24 cellular contexts compared by ENCODE assay signal in genomic region chr2:239687441-239687840, GRCh38.
DNase-seq lines count a peak whose midpoint lies in the region; ATAC-seq and TF ChIP-seq lines count a peak whose summit lies in the region.
"Had no signal": no experiment of that assay in that cellular context is flagged by ENCODE, and none has a peak within 500 bp of the region (broad histone marks: within the 10 kb centered on the region; RNA-seq: fewer than 3 reads in every experiment).

No MANE protein-coding gene starts in this region.

- no peaks in the 10 kb centered on the region for H4K20me1 ChIP-seq in GM23338 (replicated peaks; ENCODE audit: insufficient read depth)

- H3K27me3 ChIP-seq in GM23338 (ENCODE audit: insufficient read depth), result no peaks in the 10 kb centered on the region

- no peaks in the 10 kb centered on the region for H3K36me3 ChIP-seq in GM23338 (ENCODE audit: insufficient read depth)
- H3K36me3 ChIP-seq: MG63 had no signal

- H2AFZ ChIP-seq in GM23338, result no peak overlapping the region

- no peaks in the 10 kb centered on the region for H3K4me1 ChIP-seq in GM23338 (ENCODE audit: insufficient read depth)
- H3K4me1 ChIP-seq: Caco-2 had no signal

- H3K27ac Mint-ChIP-seq in activated CD4-positive, alpha-beta memory T cell treated with anti-CD3 and anti-CD28 coated beads, Interleukin-2, amount 10 ng/mL, durations not matched to agents 7 days and 5 days, result no peak overlapping the region
- H3K27ac Mint-ChIP-seq in activated CD4-positive, alpha-beta memory T cell treated with anti-CD3 and anti-CD28 coated beads for 36 hours, result no peak overlapping the region
- H3K27ac Mint-ChIP-seq in stimulated activated naive CD8-positive, alpha-beta T cell treated with anti-CD3 and anti-CD28 coated beads, Interleukin-15, amount 100 ng/mL, for 72 hours, result no peak overlapping the region
- no peak overlapping the region for H3K27ac Mint-ChIP-seq in GM23338
- H3K27ac Mint-ChIP-seq: B cell; CD8-positive, alpha-beta T cell had no signal

- CTCF ChIA-PET in activated CD4-positive, alpha-beta memory T cell treated with anti-CD3 and anti-CD28 coated beads, Interleukin-2, amount 10 ng/mL, durations not matched to agents 7 days and 5 days (lab: Charles Lee), result no interaction called here
- CTCF ChIA-PET in activated CD4-positive, alpha-beta memory T cell treated with anti-CD3 and anti-CD28 coated beads for 36 hours (lab: Charles Lee), result no interaction called here

- no peaks in the 10 kb centered on the region for H3K9me3 Mint-ChIP-seq in activated CD4-positive, alpha-beta memory T cell treated with anti-CD3 and anti-CD28 coated beads, Interleukin-2, amount 10 ng/mL, durations not matched to agents 7 days and 5 days
- H3K9me3 Mint-ChIP-seq in activated CD4-positive, alpha-beta memory T cell treated with anti-CD3 and anti-CD28 coated beads for 36 hours, result peaks cover 4% of the 10 kb centered on the region
- peaks cover 5 to 7% of the 10 kb centered on the region in 2 donors for H3K9me3 Mint-ChIP-seq in stimulated activated naive CD8-positive, alpha-beta T cell treated with anti-CD3 and anti-CD28 coated beads, Interleukin-15, amount 100 ng/mL, for 72 hours
- no peaks in the 10 kb centered on the region; the same call in 2 of the 3 replicates for H3K9me3 Mint-ChIP-seq in GM23338
- H3K9me3 Mint-ChIP-seq: CD8-positive, alpha-beta T cell had no signal

- H3K4me1 Mint-ChIP-seq in activated CD4-positive, alpha-beta memory T cell treated with anti-CD3 and anti-CD28 coated beads, Interleukin-2, amount 10 ng/mL, durations not matched to agents 7 days and 5 days, result no peaks in the 10 kb centered on the region
- no peaks in the 10 kb centered on the region for H3K4me1 Mint-ChIP-seq in activated CD4-positive, alpha-beta memory T cell treated with anti-CD3 and anti-CD28 coated beads for 36 hours (ENCODE audit: low read depth)
- no peaks in the 10 kb centered on the region for H3K4me1 Mint-ChIP-seq in stimulated activated naive CD8-positive, alpha-beta T cell treated with anti-CD3 and anti-CD28 coated beads, Interleukin-15, amount 100 ng/mL, for 72 hours
- peaks cover 18% of the 10 kb centered on the region; the same call in 2 of the 3 replicates for H3K4me1 Mint-ChIP-seq in GM23338
- H3K4me1 Mint-ChIP-seq: B cell had no signal

- H3K27me3 Mint-ChIP-seq in activated CD4-positive, alpha-beta memory T cell treated with anti-CD3 and anti-CD28 coated beads, Interleukin-2, amount 10 ng/mL, durations not matched to agents 7 days and 5 days, result peaks cover 25% of the 10 kb centered on the region
- H3K27me3 Mint-ChIP-seq in activated CD4-positive, alpha-beta memory T cell treated with anti-CD3 and anti-CD28 coated beads for 36 hours, result peaks cover 20% of the 10 kb centered on the region
- peaks cover 42% of the 10 kb centered on the region for H3K27me3 Mint-ChIP-seq in stimulated activated naive CD8-positive, alpha-beta T cell treated with anti-CD3 and anti-CD28 coated beads, Interleukin-15, amount 100 ng/mL, for 72 hours
- H3K27me3 Mint-ChIP-seq in GM23338 (ENCODE audit: insufficient read depth, low read depth, poor library complexity), result peaks cover 5% of the 10 kb centered on the region

- peak; percentile 16 for ATAC-seq in stimulated activated naive CD8-positive, alpha-beta T cell treated with anti-CD3 and anti-CD28 coated beads, Interleukin-15, Interleukin-2, amounts not matched to agents 100 U/mL and 50 U/mL, for 24 hours
- ATAC-seq in stimulated activated naive CD8-positive, alpha-beta T cell treated with anti-CD3 and anti-CD28 coated beads, Interleukin-15, amount 100 ng/mL, for 72 hours, result no peak
- no peak for ATAC-seq in sciatic nerve
- no peak for ATAC-seq in GM23338
- ATAC-seq: CD8-positive, alpha-beta T cell; PC-3 had no signal

- DNase-seq in activated CD4-positive, alpha-beta memory T cell treated with anti-CD3 and anti-CD28 coated beads, Interleukin-2, amount 10 ng/mL, durations not matched to agents 7 days and 5 days, result peak; percentile 11
- no peak for DNase-seq in activated CD4-positive, alpha-beta memory T cell treated with anti-CD3 and anti-CD28 coated beads for 36 hours
- DNase-seq in stimulated activated naive CD8-positive, alpha-beta T cell treated with anti-CD3 and anti-CD28 coated beads, Interleukin-15, Interleukin-2, amounts not matched to agents 100 U/mL and 50 U/mL, for 24 hours, result no peak
- DNase-seq in stimulated activated naive CD8-positive, alpha-beta T cell treated with anti-CD3 and anti-CD28 coated beads, Interleukin-15, amount 100 ng/mL, for 72 hours, result no peak
- peak; percentile 34 for DNase-seq in sciatic nerve (ENCODE audit: low spot score)
- no peak for DNase-seq in foreskin fibroblast
- DNase-seq in GM23338 (ENCODE audit: low spot score), result no peak
- DNase-seq in activated CD4-positive, alpha-beta T cell treated with anti-CD3 and anti-CD28 coated beads for 1 hour, result no peak
- DNase-seq: Caco-2; DMS 273 treated with DMSO at 0.1 percent for 48 hours; DMS79; GF-D8; IMR-90; KG1; NCI-H1105 treated with DMSO at 0.1 percent for 48 hours; NCI-H2029; NCI-H446 treated with DMSO at 0.1 percent for 48 hours; NK-92 treated with Interleukin-12 subunit alpha and Interleukin-12 subunit beta, amount 100 ng/mL, for 24 hours; PC-3 had no signal

- H3F3A ChIP-seq in GM23338 (replicated peaks; ENCODE audit: low read depth), result no peaks in the 10 kb centered on the region

- intact Hi-C loops in activated CD4-positive, alpha-beta memory T cell treated with anti-CD3 and anti-CD28 coated beads for 36 hours (cut with micrococcal nuclease), result no loop called here
- intact Hi-C loops in sciatic nerve (cut with DNase I), result no loop called here

- no peaks in the 10 kb centered on the region for H3K36me3 Mint-ChIP-seq in activated CD4-positive, alpha-beta memory T cell treated with anti-CD3 and anti-CD28 coated beads, Interleukin-2, amount 10 ng/mL, durations not matched to agents 7 days and 5 days (ENCODE audit: low read depth)
- H3K36me3 Mint-ChIP-seq in activated CD4-positive, alpha-beta memory T cell treated with anti-CD3 and anti-CD28 coated beads for 36 hours, result no peaks in the 10 kb centered on the region
- H3K36me3 Mint-ChIP-seq in GM23338 (ENCODE audit: low read depth), result no peaks in the 10 kb centered on the region
- H3K36me3 Mint-ChIP-seq: CD8-positive, alpha-beta T cell had no signal

- POLR2A ChIA-PET in activated CD4-positive, alpha-beta memory T cell treated with anti-CD3 and anti-CD28 coated beads, Interleukin-2, amount 10 ng/mL, durations not matched to agents 7 days and 5 days (lab: Charles Lee), result no interaction called here
- POLR2A ChIA-PET in activated CD4-positive, alpha-beta memory T cell treated with anti-CD3 and anti-CD28 coated beads for 36 hours (lab: Charles Lee), result no interaction called here

- no peak overlapping the region for H3K4me3 ChIP-seq in foreskin fibroblast (ENCODE audit: low read depth in 1 of 2, low read length in 2 of 2)
- no peak overlapping the region for H3K4me3 ChIP-seq in GM23338
- H3K4me3 ChIP-seq: MG63 had no signal

- H3K4me2 ChIP-seq in GM23338, result no peak overlapping the region

- no peak overlapping the region for H3K27ac ChIP-seq in GM23338 (ENCODE audit: low read depth)
- H3K27ac ChIP-seq: 22Rv1, C4-2B had no signal

- H3K79me2 ChIP-seq in GM23338 (replicated peaks; ENCODE audit: insufficient read depth), result no peaks in the 10 kb centered on the region

- H3K9me2 ChIP-seq in GM23338 (ENCODE audit: insufficient read depth), result no peaks in the 10 kb centered on the region

- no peak overlapping the region for H3K4me3 Mint-ChIP-seq in activated CD4-positive, alpha-beta memory T cell treated with anti-CD3 and anti-CD28 coated beads, Interleukin-2, amount 10 ng/mL, durations not matched to agents 7 days and 5 days
- no peak overlapping the region for H3K4me3 Mint-ChIP-seq in activated CD4-positive, alpha-beta memory T cell treated with anti-CD3 and anti-CD28 coated beads for 36 hours
- no peak overlapping the region for H3K4me3 Mint-ChIP-seq in stimulated activated naive CD8-positive, alpha-beta T cell treated with anti-CD3 and anti-CD28 coated beads, Interleukin-15, amount 100 ng/mL, for 72 hours
- no peak overlapping the region for H3K4me3 Mint-ChIP-seq in GM23338
- H3K4me3 Mint-ChIP-seq: B cell; CD8-positive, alpha-beta T cell had no signal

- TF ChIP-seq CTCF in foreskin fibroblast (IDR thresholded peaks at IDR 0.05; ENCODE audit: low read depth, low read length), result no peak
- no peak for TF ChIP-seq CTCF in GM23338 (conservative IDR thresholded peaks at IDR 0.05; ENCODE audit: low read depth in 2 of 2)

TF ChIP-seq in GM23338, 12 proteins besides CTCF, POLR2A, EP300 and RAD21 (continues in another document):
- TF ChIP-seq ZNF114 (CRISPR knock-in tag; IDR thresholded peaks at IDR 0.05) (no peak), EZH2 (IDR thresholded peaks at IDR 0.05; ENCODE audit: low read depth, unreplicated experiment) (no peak), EZH2phosphoT487 (IDR thresholded peaks at IDR 0.05; ENCODE audit: unreplicated experiment) (no peak), NANOG (IDR thresholded peaks at IDR 0.05; ENCODE audit: borderline replicate concordance) (no peak), ETS1 (IDR thresholded peaks at IDR 0.05) (no peak), CREB1 (CRISPR knock-in tag; IDR thresholded peaks at IDR 0.05; ENCODE audit: low read depth) (no peak)

Comparison
In these comparisons a context has a peak if more than half of its experiments do, and no peak if none do; other contexts are left out.
1. DNase-seq: peak in activated CD4-positive, alpha-beta memory T cell treated with anti-CD3 and anti-CD28 coated beads, Interleukin-2, amount 10 ng/mL, durations not matched to agents 7 days and 5 days (single experiment) and sciatic nerve (single experiment); none in activated CD4-positive, alpha-beta memory T cell treated with anti-CD3 and anti-CD28 coated beads for 36 hours (single experiment), stimulated activated naive CD8-positive, alpha-beta T cell treated with anti-CD3 and anti-CD28 coated beads, Interleukin-15, Interleukin-2, amounts not matched to agents 100 U/mL and 50 U/mL, for 24 hours (single experiment), stimulated activated naive CD8-positive, alpha-beta T cell treated with anti-CD3 and anti-CD28 coated beads, Interleukin-15, amount 100 ng/mL, for 72 hours (0 of 2), foreskin fibroblast (0 of 2), GM23338 (single experiment) and activated CD4-positive, alpha-beta T cell treated with anti-CD3 and anti-CD28 coated beads for 1 hour (single experiment).